Comparison of ENCODE assay signal across 17 cellular contexts in genomic region chr1:110170726-110171125, GRCh38. TPM values are rescaled to one million over a fixed set of nuclear protein-coding genes. Genes with fewer than 3 reads are reported as not detected.
DNase-seq lines count a peak whose midpoint lies in the region; TF ChIP-seq lines count a peak whose summit lies in the region.
"Had no signal": no experiment of that assay in that cellular context is flagged by ENCODE, and none has a peak within 500 bp of the region (broad histone marks: within the 10 kb centered on the region; RNA-seq: fewer than 3 reads in every experiment).

No MANE protein-coding gene starts in this region.

- no peaks in the 10 kb centered on the region for H4K20me1 ChIP-seq in neural progenitor cell (ENCODE audit: low read depth)

- no peaks in the 10 kb centered on the region for H3K36me3 Mint-ChIP-seq in brain
- H3K36me3 Mint-ChIP-seq in neural progenitor cell = no peaks in the 10 kb centered on the region

- H3K4me2 ChIP-seq in neural progenitor cell = no peak overlapping the region

- no peak overlapping the region for H2AFZ ChIP-seq in neural progenitor cell (replicated peaks)

- TF ChIP-seq CTCF in brain (conservative IDR thresholded peaks at IDR 0.05) (no peak), neural progenitor cell (IDR thresholded peaks at IDR 0.05) (no peak)

- no peaks in the 10 kb centered on the region for H3K79me2 ChIP-seq in neural progenitor cell (ENCODE audit: low read depth)

- H3K27me3 Mint-ChIP-seq in brain = peaks cover 6% of the 10 kb centered on the region
- H3K27me3 Mint-ChIP-seq in neural progenitor cell (ENCODE audit: insufficient read depth, low read depth) = peaks cover 12% of the 10 kb centered on the region

- H3K27ac Mint-ChIP-seq in brain = peak overlapping the region; percentile 68 to 97 (median 82)
- peak overlapping the region; percentile 59 for H3K27ac Mint-ChIP-seq in neural progenitor cell
- H3K27ac Mint-ChIP-seq: H9 had no signal

- no peak overlapping the region for H3K9ac ChIP-seq in neural progenitor cell

- H3K9me3 ChIP-seq in neural progenitor cell (ENCODE audit: low read depth) = no peaks in the 10 kb centered on the region
- H3K9me3 ChIP-seq: MG63 had no signal

- no peaks in the 10 kb centered on the region for H3K36me3 ChIP-seq in neural progenitor cell

- no peaks in the 10 kb centered on the region for H3K4me1 ChIP-seq in neural progenitor cell

- peaks cover 54% of the 10 kb centered on the region for H3K4me1 Mint-ChIP-seq in brain
- peaks cover 6% of the 10 kb centered on the region for H3K4me1 Mint-ChIP-seq in neural progenitor cell

- no peak overlapping the region for H3K27ac ChIP-seq in neural progenitor cell
- H3K27ac ChIP-seq: C4-2B had no signal

- H3K4me3 Mint-ChIP-seq in brain = peak overlapping the region in 2 of 5 experiments; percentile 20 to 63
- no peak overlapping the region for H3K4me3 Mint-ChIP-seq in neural progenitor cell
- H3K4me3 Mint-ChIP-seq: H9 had no signal

- H3K27me3 ChIP-seq in neural progenitor cell = no peaks in the 10 kb centered on the region
- H3K27me3 ChIP-seq: MG63 had no signal

- no peaks in the 10 kb centered on the region for H3F3A ChIP-seq in neural progenitor cell (ENCODE audit: low read depth)

- H3K9me3 Mint-ChIP-seq in brain (no peaks in the 10 kb centered on the region), neural progenitor cell (no peaks in the 10 kb centered on the region)
- H3K9me3 Mint-ChIP-seq: H9 had no signal

- DNase-seq in NCI-H524 treated with DMSO at 0.1 percent for 48 hours (lab: John Stamatoyannopoulos, UW) (peak; percentile 61), NCI-H524 (lab: John Stamatoyannopoulos, UW) (no peak), neural progenitor cell (ENCODE audit: low spot score) (no peak), putamen (ENCODE audit: low spot score) (no peak), NCI-H748 treated with DMSO at 0.1 percent for 48 hours (lab: John Stamatoyannopoulos, UW) (no peak)
- DNase-seq in activated naive CD4-positive, alpha-beta T cell treated with anti-CD3 and anti-CD28 coated beads, Interleukin-2, amount 50 U/mL, for 16 hours = no peak
- DNase-seq: EL, H9, Karpas-422, MG63, NCI-H187 treated with DMSO at 0.1 percent for 48 hours, NCI-H526 treated with DMSO at 0.1 percent for 48 hours, RPMI8226, SIG-M5 had no signal

- no peak overlapping the region for H3K4me3 ChIP-seq in neural progenitor cell
- H3K4me3 ChIP-seq: MG63 had no signal

RNA-seq across cellular contexts. Expression of gene SLC6A17, which starts 20.4 kb away (rescaled TPM):
- 32.8 TPM for polyA plus RNA-seq in brain (ENCODE audit: insufficient read depth, low read depth, low replicate concordance)
- 0.06 TPM in 1 of 2 replicates, not detected in the other for total RNA-seq in neural progenitor cell (ENCODE audit: low replicate concordance)
- total RNA-seq: A673 had no signal

RNA-seq across cellular contexts. Expression of gene KCNC4, which starts 39.4 kb away (rescaled TPM):
- 7.4 TPM for polyA plus RNA-seq in brain (ENCODE audit: insufficient read depth, low read depth, low replicate concordance)
- total RNA-seq in neural progenitor cell (ENCODE audit: low replicate concordance) = 1.3 and 2.0 TPM in 2 replicates

RNA-seq across cellular contexts. Expression of gene UBL4B, which starts 58.5 kb away (rescaled TPM):
- 4.9 TPM for polyA plus RNA-seq in brain (ENCODE audit: insufficient read depth, low read depth, low replicate concordance)
- total RNA-seq in neural progenitor cell (ENCODE audit: low replicate concordance) = not detected in 2 replicates
- total RNA-seq: A673, H9 had no signal
